In the genomic region with DNA sequence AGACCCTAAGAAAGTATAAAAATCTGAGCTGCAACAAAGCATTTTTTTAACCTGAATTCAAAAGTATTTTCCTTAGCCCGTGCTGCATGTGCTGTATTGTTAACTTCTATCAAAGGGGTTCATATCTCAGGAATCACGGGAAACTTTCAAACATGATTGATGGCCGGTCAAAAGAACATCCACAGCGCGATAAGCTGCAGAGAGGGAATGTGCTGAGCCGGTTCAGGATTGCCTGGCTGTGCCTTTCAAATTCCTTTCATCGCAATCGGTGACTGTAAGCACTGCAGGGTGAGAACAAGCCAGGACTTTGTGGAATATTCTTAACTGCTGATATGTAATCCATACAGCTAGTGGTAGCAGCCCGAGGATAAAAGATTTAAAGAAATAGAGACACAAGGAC, we compare ENCODE assay signal across 2 cellular contexts.
TF ChIP-seq lines count a peak whose summit lies in the region.

No MANE protein-coding gene starts in this region.

TF ChIP-seq in GM23338, 12 proteins besides CTCF, POLR2A, EP300 and RAD21:
- no peak for TF ChIP-seq ZNF331 (CRISPR knock-in tag; IDR thresholded peaks at IDR 0.05; ENCODE audit: low read depth)
- no peak for TF ChIP-seq JUNB (IDR thresholded peaks at IDR 0.05; ENCODE audit: unreplicated experiment)
- no peak for TF ChIP-seq EZH2 (IDR thresholded peaks at IDR 0.05; ENCODE audit: low read depth, unreplicated experiment)
- TF ChIP-seq, protein P1, sequence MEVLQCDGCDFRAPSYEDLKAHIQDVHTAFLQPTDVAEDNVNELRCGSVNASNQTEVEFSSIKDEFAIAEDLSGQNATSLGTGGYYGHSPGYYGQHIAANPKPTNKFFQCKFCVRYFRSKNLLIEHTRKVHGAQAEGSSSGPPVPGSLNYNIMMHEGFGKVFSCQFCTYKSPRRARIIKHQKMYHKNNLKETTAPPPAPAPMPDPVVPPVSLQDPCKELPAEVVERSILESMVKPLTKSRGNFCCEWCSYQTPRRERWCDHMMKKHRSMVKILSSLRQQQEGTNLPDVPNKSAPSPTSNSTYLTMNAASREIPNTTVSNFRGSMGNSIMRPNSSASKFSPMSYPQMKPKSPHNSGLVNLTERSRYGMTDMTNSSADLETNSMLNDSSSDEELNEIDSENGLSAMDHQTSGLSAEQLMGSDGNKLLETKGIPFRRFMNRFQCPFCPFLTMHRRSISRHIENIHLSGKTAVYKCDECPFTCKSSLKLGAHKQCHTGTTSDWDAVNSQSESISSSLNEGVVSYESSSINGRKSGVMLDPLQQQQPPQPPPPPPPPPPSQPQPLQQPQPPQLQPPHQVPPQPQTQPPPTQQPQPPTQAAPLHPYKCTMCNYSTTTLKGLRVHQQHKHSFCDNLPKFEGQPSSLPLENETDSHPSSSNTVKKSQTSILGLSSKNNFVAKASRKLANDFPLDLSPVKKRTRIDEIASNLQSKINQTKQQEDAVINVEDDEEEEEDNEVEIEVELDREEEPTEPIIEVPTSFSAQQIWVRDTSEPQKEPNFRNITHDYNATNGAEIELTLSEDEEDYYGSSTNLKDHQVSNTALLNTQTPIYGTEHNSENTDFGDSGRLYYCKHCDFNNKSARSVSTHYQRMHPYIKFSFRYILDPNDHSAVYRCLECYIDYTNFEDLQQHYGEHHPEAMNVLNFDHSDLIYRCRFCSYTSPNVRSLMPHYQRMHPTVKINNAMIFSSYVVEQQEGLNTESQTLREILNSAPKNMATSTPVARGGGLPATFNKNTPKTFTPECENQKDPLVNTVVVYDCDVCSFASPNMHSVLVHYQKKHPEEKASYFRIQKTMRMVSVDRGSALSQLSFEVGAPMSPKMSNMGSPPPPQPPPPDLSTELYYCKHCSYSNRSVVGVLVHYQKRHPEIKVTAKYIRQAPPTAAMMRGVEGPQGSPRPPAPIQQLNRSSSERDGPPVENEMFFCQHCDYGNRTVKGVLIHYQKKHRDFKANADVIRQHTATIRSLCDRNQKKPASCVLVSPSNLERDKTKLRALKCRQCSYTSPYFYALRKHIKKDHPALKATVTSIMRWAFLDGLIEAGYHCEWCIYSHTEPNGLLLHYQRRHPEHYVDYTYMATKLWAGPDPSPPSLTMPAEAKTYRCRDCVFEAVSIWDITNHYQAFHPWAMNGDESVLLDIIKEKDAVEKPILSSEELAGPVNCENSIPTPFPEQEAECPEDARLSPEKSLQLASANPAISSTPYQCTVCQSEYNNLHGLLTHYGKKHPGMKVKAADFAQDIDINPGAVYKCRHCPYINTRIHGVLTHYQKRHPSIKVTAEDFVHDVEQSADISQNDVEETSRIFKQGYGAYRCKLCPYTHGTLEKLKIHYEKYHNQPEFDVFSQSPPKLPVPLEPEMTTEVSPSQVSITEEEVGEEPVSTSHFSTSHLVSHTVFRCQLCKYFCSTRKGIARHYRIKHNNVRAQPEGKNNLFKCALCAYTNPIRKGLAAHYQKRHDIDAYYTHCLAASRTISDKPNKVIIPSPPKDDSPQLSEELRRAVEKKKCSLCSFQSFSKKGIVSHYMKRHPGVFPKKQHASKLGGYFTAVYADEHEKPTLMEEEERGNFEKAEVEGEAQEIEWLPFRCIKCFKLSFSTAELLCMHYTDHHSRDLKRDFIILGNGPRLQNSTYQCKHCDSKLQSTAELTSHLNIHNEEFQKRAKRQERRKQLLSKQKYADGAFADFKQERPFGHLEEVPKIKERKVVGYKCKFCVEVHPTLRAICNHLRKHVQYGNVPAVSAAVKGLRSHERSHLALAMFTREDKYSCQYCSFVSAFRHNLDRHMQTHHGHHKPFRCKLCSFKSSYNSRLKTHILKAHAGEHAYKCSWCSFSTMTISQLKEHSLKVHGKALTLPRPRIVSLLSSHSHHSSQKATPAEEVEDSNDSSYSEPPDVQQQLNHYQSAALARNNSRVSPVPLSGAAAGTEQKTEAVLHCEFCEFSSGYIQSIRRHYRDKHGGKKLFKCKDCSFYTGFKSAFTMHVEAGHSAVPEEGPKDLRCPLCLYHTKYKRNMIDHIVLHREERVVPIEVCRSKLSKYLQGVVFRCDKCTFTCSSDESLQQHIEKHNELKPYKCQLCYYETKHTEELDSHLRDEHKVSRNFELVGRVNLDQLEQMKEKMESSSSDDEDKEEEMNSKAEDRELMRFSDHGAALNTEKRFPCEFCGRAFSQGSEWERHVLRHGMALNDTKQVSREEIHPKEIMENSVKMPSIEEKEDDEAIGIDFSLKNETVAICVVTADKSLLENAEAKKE (CRISPR knock-in tag; IDR thresholded peaks at IDR 0.05): no peak

TF ChIP-seq in K562, 482 proteins besides CTCF, POLR2A, EP300 and RAD21:
- TF ChIP-seq, protein P2, sequence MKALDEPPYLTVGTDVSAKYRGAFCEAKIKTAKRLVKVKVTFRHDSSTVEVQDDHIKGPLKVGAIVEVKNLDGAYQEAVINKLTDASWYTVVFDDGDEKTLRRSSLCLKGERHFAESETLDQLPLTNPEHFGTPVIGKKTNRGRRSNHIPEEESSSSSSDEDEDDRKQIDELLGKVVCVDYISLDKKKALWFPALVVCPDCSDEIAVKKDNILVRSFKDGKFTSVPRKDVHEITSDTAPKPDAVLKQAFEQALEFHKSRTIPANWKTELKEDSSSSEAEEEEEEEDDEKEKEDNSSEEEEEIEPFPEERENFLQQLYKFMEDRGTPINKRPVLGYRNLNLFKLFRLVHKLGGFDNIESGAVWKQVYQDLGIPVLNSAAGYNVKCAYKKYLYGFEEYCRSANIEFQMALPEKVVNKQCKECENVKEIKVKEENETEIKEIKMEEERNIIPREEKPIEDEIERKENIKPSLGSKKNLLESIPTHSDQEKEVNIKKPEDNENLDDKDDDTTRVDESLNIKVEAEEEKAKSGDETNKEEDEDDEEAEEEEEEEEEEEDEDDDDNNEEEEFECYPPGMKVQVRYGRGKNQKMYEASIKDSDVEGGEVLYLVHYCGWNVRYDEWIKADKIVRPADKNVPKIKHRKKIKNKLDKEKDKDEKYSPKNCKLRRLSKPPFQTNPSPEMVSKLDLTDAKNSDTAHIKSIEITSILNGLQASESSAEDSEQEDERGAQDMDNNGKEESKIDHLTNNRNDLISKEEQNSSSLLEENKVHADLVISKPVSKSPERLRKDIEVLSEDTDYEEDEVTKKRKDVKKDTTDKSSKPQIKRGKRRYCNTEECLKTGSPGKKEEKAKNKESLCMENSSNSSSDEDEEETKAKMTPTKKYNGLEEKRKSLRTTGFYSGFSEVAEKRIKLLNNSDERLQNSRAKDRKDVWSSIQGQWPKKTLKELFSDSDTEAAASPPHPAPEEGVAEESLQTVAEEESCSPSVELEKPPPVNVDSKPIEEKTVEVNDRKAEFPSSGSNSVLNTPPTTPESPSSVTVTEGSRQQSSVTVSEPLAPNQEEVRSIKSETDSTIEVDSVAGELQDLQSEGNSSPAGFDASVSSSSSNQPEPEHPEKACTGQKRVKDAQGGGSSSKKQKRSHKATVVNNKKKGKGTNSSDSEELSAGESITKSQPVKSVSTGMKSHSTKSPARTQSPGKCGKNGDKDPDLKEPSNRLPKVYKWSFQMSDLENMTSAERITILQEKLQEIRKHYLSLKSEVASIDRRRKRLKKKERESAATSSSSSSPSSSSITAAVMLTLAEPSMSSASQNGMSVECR (CRISPR knock-in tag; IDR thresholded peaks at IDR 0.05): no peak
- TF ChIP-seq, protein P3, sequence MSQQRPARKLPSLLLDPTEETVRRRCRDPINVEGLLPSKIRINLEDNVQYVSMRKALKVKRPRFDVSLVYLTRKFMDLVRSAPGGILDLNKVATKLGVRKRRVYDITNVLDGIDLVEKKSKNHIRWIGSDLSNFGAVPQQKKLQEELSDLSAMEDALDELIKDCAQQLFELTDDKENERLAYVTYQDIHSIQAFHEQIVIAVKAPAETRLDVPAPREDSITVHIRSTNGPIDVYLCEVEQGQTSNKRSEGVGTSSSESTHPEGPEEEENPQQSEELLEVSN (IDR thresholded peaks at IDR 0.05; ENCODE audit: borderline replicate concordance in 1 of 2, extremely low read depth in 1 of 2, insufficient read depth in 1 of 2, insufficient read length in 1 of 2, low read depth in 1 of 2, low read length in 1 of 2, poor library complexity in 1 of 2, severe bottlenecking in 1 of 2): no peak
- TF ChIP-seq TAF9B (IDR thresholded peaks at IDR 0.05; ENCODE audit: partially characterized antibody): no peak
- no peak for TF ChIP-seq ZNF133 (CRISPR knock-in tag; IDR thresholded peaks at IDR 0.05)
- no peak for TF ChIP-seq EZH2 (IDR thresholded peaks at IDR 0.05; ENCODE audit: borderline replicate concordance, low read depth, low read length)
- TF ChIP-seq MYC (IDR thresholded peaks at IDR 0.05; ENCODE audit: low read depth, low read length): no peak
- no peak for TF ChIP-seq MYC (CRISPR knock-in tag; IDR thresholded peaks at IDR 0.05; ENCODE audit: borderline replicate concordance, low read depth)
- TF ChIP-seq, protein P4, sequence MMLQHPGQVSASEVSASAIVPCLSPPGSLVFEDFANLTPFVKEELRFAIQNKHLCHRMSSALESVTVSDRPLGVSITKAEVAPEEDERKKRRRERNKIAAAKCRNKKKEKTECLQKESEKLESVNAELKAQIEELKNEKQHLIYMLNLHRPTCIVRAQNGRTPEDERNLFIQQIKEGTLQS (IDR thresholded peaks at IDR 0.05): no peak
- TF ChIP-seq, protein P4 (CRISPR knock-in tag; conservative IDR thresholded peaks at IDR 0.05): no peak
- TF ChIP-seq POLR2AphosphoS5 (IDR thresholded peaks at IDR 0.05; ENCODE audit: control insufficient read depth, insufficient read depth, low read depth, low read length): no peak
- TF ChIP-seq, protein P5, sequence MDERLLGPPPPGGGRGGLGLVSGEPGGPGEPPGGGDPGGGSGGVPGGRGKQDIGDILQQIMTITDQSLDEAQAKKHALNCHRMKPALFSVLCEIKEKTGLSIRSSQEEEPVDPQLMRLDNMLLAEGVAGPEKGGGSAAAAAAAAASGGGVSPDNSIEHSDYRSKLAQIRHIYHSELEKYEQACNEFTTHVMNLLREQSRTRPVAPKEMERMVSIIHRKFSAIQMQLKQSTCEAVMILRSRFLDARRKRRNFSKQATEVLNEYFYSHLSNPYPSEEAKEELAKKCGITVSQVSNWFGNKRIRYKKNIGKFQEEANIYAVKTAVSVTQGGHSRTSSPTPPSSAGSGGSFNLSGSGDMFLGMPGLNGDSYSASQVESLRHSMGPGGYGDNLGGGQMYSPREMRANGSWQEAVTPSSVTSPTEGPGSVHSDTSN (CRISPR knock-in tag; IDR thresholded peaks at IDR 0.05; ENCODE audit: low read depth): peak; percentile 56
- TF ChIP-seq, protein P5 (tag; conservative IDR thresholded peaks at IDR 0.05; ENCODE audit: low read depth): peak; percentile 78
- TF ChIP-seq, protein P6, sequence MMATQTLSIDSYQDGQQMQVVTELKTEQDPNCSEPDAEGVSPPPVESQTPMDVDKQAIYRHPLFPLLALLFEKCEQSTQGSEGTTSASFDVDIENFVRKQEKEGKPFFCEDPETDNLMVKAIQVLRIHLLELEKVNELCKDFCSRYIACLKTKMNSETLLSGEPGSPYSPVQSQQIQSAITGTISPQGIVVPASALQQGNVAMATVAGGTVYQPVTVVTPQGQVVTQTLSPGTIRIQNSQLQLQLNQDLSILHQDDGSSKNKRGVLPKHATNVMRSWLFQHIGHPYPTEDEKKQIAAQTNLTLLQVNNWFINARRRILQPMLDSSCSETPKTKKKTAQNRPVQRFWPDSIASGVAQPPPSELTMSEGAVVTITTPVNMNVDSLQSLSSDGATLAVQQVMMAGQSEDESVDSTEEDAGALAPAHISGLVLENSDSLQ (IDR thresholded peaks at IDR 0.05): peak; percentile 74; the same call in 1 of the 2 replicates
- no peak for TF ChIP-seq STAG1 (CRISPR knock-in tag; IDR thresholded peaks at IDR 0.05; ENCODE audit: borderline replicate concordance)
- TF ChIP-seq, protein P7, sequence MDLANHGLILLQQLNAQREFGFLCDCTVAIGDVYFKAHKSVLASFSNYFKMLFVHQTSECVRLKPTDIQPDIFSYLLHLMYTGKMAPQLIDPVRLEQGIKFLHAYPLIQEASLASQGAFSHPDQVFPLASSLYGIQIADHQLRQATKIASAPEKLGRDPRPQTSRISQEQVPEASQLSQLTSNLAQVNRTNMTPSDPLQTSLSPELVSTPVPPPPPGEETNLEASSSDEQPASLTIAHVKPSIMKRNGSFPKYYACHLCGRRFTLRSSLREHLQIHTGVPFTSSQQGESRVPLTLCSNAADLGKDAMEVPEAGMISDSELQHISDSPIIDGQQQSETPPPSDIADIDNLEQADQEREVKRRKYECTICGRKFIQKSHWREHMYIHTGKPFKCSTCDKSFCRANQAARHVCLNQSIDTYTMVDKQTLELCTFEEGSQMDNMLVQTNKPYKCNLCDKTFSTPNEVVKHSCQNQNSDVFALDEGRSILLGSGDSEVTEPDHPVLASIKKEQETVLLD (IDR thresholded peaks at IDR 0.05): no peak
- TF ChIP-seq, protein P8, sequence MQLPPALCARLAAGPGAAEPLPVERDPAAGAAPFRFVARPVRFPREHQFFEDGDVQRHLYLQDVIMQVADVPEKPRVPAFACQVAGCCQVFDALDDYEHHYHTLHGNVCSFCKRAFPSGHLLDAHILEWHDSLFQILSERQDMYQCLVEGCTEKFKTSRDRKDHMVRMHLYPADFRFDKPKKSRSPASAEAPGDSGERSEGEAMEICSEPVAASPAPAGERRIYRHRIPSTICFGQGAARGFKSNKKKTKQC (CRISPR knock-in tag; IDR thresholded peaks at IDR 0.05): no peak
- peak; percentile 94 for TF ChIP-seq MEIS2 (IDR thresholded peaks at IDR 0.05; ENCODE audit: partially characterized antibody)
- TF ChIP-seq RFX5 (IDR thresholded peaks at IDR 0.05; ENCODE audit: low read depth, low read length): no peak
- no peak for TF ChIP-seq SRSF3 (IDR thresholded peaks at IDR 0.05; ENCODE audit: insufficient read depth, low read length)
- no peak for TF ChIP-seq ZNF780A (CRISPR knock-in tag; IDR thresholded peaks at IDR 0.05)
- peak in 1 of 2 experiments; percentile 15; a peak in 1 of 4 replicates for TF ChIP-seq RCOR1 (IDR thresholded peaks at IDR 0.05; ENCODE audit: borderline replicate concordance in 1 of 2, low read depth in 2 of 2, low read length in 2 of 2)
- TF ChIP-seq PRMT5 (CRISPR knock-in tag; IDR thresholded peaks at IDR 0.05): no peak
- TF ChIP-seq RBM39 (optimal IDR thresholded peaks at IDR 0.05; ENCODE audit: low read depth, low read length): no peak
